In genomic region chr4:6705638-6706037, GRCh38 we compare ENCODE assay signal across 23 cellular contexts. TPM values are rescaled to one million over a fixed set of nuclear protein-coding genes. Genes with fewer than 3 reads are reported as not detected.
A peak's percentile ranks its signal among the peaks of the same experiment; 100 is the strongest.
DNase-seq lines count a peak whose midpoint lies in the region; ATAC-seq, FAIRE-seq and TF ChIP-seq lines count a peak whose summit lies in the region.
"Had no signal": no experiment of that assay in that cellular context is flagged by ENCODE, and none has a peak within 500 bp of the region (broad histone marks: within the 10 kb centered on the region; RNA-seq: fewer than 3 reads in every experiment).

No MANE protein-coding gene starts in this region.

- ATAC-seq in activated CD4-positive, alpha-beta T cell treated with anti-CD3 and anti-CD28 coated beads for 36 hours: peak; percentile 51
- no peak for ATAC-seq in CD4-positive, CD25-positive, alpha-beta regulatory T cell (ENCODE audit: low read depth in 2 of 2)
- no peak for ATAC-seq in naive thymus-derived CD8-positive, alpha-beta T cell
- ATAC-seq in stimulated activated naive B cell treated with anti-CD40 and anti-IgM and Interleukin-4, amounts not matched to agents 10 μg/mL and 1 μg/mL and 100 μg/mL, for 72 hours (replicated peaks): no peak
- ATAC-seq: A549, SK-N-SH treated with all-trans-retinoic acid at 6 μM for 48 hours had no signal

- no peak for FAIRE-seq in D721Med (lab: Jason Lieb, UNC)
- FAIRE-seq: A549 had no signal

- H3K4me3 Mint-ChIP-seq in activated CD4-positive, alpha-beta T cell treated with anti-CD3 and anti-CD28 coated beads for 36 hours: peak overlapping the region; percentile 7
- H3K4me3 Mint-ChIP-seq in CD4-positive, CD25-positive, alpha-beta regulatory T cell: peak overlapping the region in 2 of 4 donors; percentile 31 to 94
- peak overlapping the region; percentile 5 for H3K4me3 Mint-ChIP-seq in activated T-helper 1 cell treated with anti-CD3 and anti-CD28 coated beads, Interleukin-12 subunit alpha, Interleukin-12 subunit beta, Interleukin-2, Interleukin-4 antibody, amounts not matched to agents 30 ng/mL and 10 ng/mL and 1 ng/mL, durations not matched to agents 14 hours and 24 hours and 36 hours
- peak overlapping the region in 8 of 10 donors; percentile 43 to 100 (median 57) for H3K4me3 Mint-ChIP-seq in naive thymus-derived CD8-positive, alpha-beta T cell
- no peak overlapping the region for H3K4me3 Mint-ChIP-seq in stimulated activated naive B cell treated with anti-CD40 and anti-IgM and Interleukin-4, amounts not matched to agents 10 μg/mL and 1 μg/mL and 100 μg/mL, for 72 hours
- H3K4me3 Mint-ChIP-seq: B cell, HFFc6 had no signal

- H3K9me3 ChIP-seq in CD4-positive, CD25-positive, alpha-beta regulatory T cell (ENCODE audit: control insufficient read depth in 2 of 2, low read length in 2 of 2): no peaks in the 10 kb centered on the region

- POLR2A ChIA-PET in activated CD4-positive, alpha-beta T cell treated with anti-CD3 and anti-CD28 coated beads for 36 hours (lab: Charles Lee): interaction anchor here (0.6 to 5.3 kb wide), 2 partner anchors 31 to 62 kb away, joined by 7 to 42 read pairs; a partner anchor contains a TSS
- POLR2A ChIA-PET in naive thymus-derived CD8-positive, alpha-beta T cell (lab: Charles Lee): interaction anchor here (1.1 to 17.4 kb wide), 7 partner anchors 11 to 65 kb away, joined by 3 to 437 read pairs (median 48); partner anchors contain the start of genes MRFAP1 and S100P

- peaks cover 41% of the 10 kb centered on the region for H3K36me3 ChIP-seq in CD4-positive, CD25-positive, alpha-beta regulatory T cell (ENCODE audit: control insufficient read depth, insufficient read depth, low read length)
- H3K36me3 ChIP-seq: cardiac muscle cell had no signal

- DNase-seq in activated CD4-positive, alpha-beta T cell treated with anti-CD3 and anti-CD28 coated beads for 36 hours: peak; percentile 52
- DNase-seq in activated CD4-positive, alpha-beta T cell treated with anti-CD3 and anti-CD28 coated beads, Interleukin-2, amount 50 U/mL, for 1 hour: no peak
- DNase-seq in CD4-positive, CD25-positive, alpha-beta regulatory T cell: no peak
- no peak for DNase-seq in activated T-helper 1 cell treated with anti-CD3 and anti-CD28 coated beads, Interleukin-12 subunit alpha, Interleukin-12 subunit beta, Interleukin-2, Interleukin-4 antibody, amounts not matched to agents 30 ng/mL and 10 ng/mL and 1 ng/mL, durations not matched to agents 14 hours and 24 hours and 36 hours (ENCODE audit: low spot score)
- no peak for DNase-seq in naive thymus-derived CD8-positive, alpha-beta T cell
- DNase-seq in D721Med (ENCODE audit: insufficient read length, low spot score) (no peak), NCI-H69 (lab: John Stamatoyannopoulos, UW) (no peak)
- DNase-seq in stimulated activated naive B cell treated with anti-CD40 and anti-IgM and Interleukin-4, amounts not matched to agents 10 μg/mL and 1 μg/mL and 100 μg/mL, for 72 hours: no peak
- DNase-seq: dermis blood vessel endothelial cell, glutamatergic neuron, GM23248, HFFc6, KG1, kidney glomerular epithelial cell, mammary epithelial cell, MV-4-11, NCI-H187, NCI-H774, substantia nigra had no signal

- H3K4me1 Mint-ChIP-seq in activated CD4-positive, alpha-beta T cell treated with anti-CD3 and anti-CD28 coated beads for 36 hours: peaks cover 56% of the 10 kb centered on the region
- H3K4me1 Mint-ChIP-seq in CD4-positive, CD25-positive, alpha-beta regulatory T cell: peaks cover 43 to 82% (median 65%) of the 10 kb centered on the region in 4 donors
- H3K4me1 Mint-ChIP-seq in activated T-helper 1 cell treated with anti-CD3 and anti-CD28 coated beads, Interleukin-12 subunit alpha, Interleukin-12 subunit beta, Interleukin-2, Interleukin-4 antibody, amounts not matched to agents 30 ng/mL and 10 ng/mL and 1 ng/mL, durations not matched to agents 14 hours and 24 hours and 36 hours (ENCODE audit: low read depth): peaks cover 63% of the 10 kb centered on the region
- H3K4me1 Mint-ChIP-seq in naive thymus-derived CD8-positive, alpha-beta T cell: peaks cover 46 to 78% (median 73%) of the 10 kb centered on the region in 4 donors
- peaks cover 40 to 57% of the 10 kb centered on the region in 2 donors for H3K4me1 Mint-ChIP-seq in stimulated activated naive B cell treated with anti-CD40 and anti-IgM and Interleukin-4, amounts not matched to agents 10 μg/mL and 1 μg/mL and 100 μg/mL, for 72 hours

- H3K36me3 Mint-ChIP-seq in activated CD4-positive, alpha-beta T cell treated with anti-CD3 and anti-CD28 coated beads for 36 hours (ENCODE audit: low read depth): peaks cover 63% of the 10 kb centered on the region
- H3K36me3 Mint-ChIP-seq in CD4-positive, CD25-positive, alpha-beta regulatory T cell: peaks cover 54% of the 10 kb centered on the region
- peaks cover 56% of the 10 kb centered on the region for H3K36me3 Mint-ChIP-seq in activated T-helper 1 cell treated with anti-CD3 and anti-CD28 coated beads, Interleukin-12 subunit alpha, Interleukin-12 subunit beta, Interleukin-2, Interleukin-4 antibody, amounts not matched to agents 30 ng/mL and 10 ng/mL and 1 ng/mL, durations not matched to agents 14 hours and 24 hours and 36 hours (ENCODE audit: low read depth)
- peaks cover 25 to 82% (median 38%) of the 10 kb centered on the region in 3 donors for H3K36me3 Mint-ChIP-seq in naive thymus-derived CD8-positive, alpha-beta T cell
- H3K36me3 Mint-ChIP-seq in stimulated activated naive B cell treated with anti-CD40 and anti-IgM and Interleukin-4, amounts not matched to agents 10 μg/mL and 1 μg/mL and 100 μg/mL, for 72 hours: peaks cover 48 to 62% of the 10 kb centered on the region in 2 donors

- H3K9me3 Mint-ChIP-seq in activated CD4-positive, alpha-beta T cell treated with anti-CD3 and anti-CD28 coated beads for 36 hours (ENCODE audit: low read depth): peaks cover 1% of the 10 kb centered on the region
- peaks cover 0 to 5% (median 0%) of the 10 kb centered on the region in 7 donors for H3K9me3 Mint-ChIP-seq in CD4-positive, CD25-positive, alpha-beta regulatory T cell
- H3K9me3 Mint-ChIP-seq in activated T-helper 1 cell treated with anti-CD3 and anti-CD28 coated beads, Interleukin-12 subunit alpha, Interleukin-12 subunit beta, Interleukin-2, Interleukin-4 antibody, amounts not matched to agents 30 ng/mL and 10 ng/mL and 1 ng/mL, durations not matched to agents 14 hours and 24 hours and 36 hours: peaks cover under 1% of the 10 kb centered on the region
- H3K9me3 Mint-ChIP-seq in naive thymus-derived CD8-positive, alpha-beta T cell: no peaks in the 10 kb centered on the region
- H3K9me3 Mint-ChIP-seq in stimulated activated naive B cell treated with anti-CD40 and anti-IgM and Interleukin-4, amounts not matched to agents 10 μg/mL and 1 μg/mL and 100 μg/mL, for 72 hours: peaks cover under 1 to 5% of the 10 kb centered on the region in 2 donors

- intact Hi-C loops in activated CD4-positive, alpha-beta T cell treated with anti-CD3 and anti-CD28 coated beads for 36 hours (cut with DNase I, micrococcal nuclease): loop anchor here in 1 of 2 experiments (2.0 kb wide), 1 partner anchor 17 kb away; no protein-coding TSS in a partner anchor
- intact Hi-C loops in activated T-helper 1 cell treated with anti-CD3 and anti-CD28 coated beads, Interleukin-12 subunit alpha, Interleukin-12 subunit beta, Interleukin-2, Interleukin-4 antibody, amounts not matched to agents 30 ng/mL and 10 ng/mL and 1 ng/mL, durations not matched to agents 14 hours and 24 hours and 36 hours (cut with micrococcal nuclease): loop anchor here (10.0 kb wide), 1 partner anchor 1259 kb away; no protein-coding TSS in a partner anchor

- H3K27me3 ChIP-seq in CD4-positive, CD25-positive, alpha-beta regulatory T cell (ENCODE audit: control insufficient read depth, insufficient read depth, low read length): no peaks in the 10 kb centered on the region
- H3K27me3 ChIP-seq: cardiac muscle cell had no signal

- H3K4me3 ChIP-seq in CD4-positive, CD25-positive, alpha-beta regulatory T cell (ENCODE audit: low read depth, low read length): peak overlapping the region; percentile 87
- H3K4me3 ChIP-seq: A549, cardiac muscle cell, GM23248 had no signal

- CTCF ChIA-PET in activated CD4-positive, alpha-beta T cell treated with anti-CD3 and anti-CD28 coated beads for 36 hours (lab: Charles Lee): interaction anchor here (1.0 to 7.1 kb wide), 6 partner anchors 12 to 387 kb away, joined by 3 to 39 read pairs (median 6); partner anchors contain the start of genes BLOC1S4 and S100P

- peaks cover 56% of the 10 kb centered on the region for H3K4me1 ChIP-seq in CD4-positive, CD25-positive, alpha-beta regulatory T cell (ENCODE audit: control insufficient read depth, insufficient read depth, low read length, poor library complexity, severe bottlenecking)
- H3K4me1 ChIP-seq: A549 had no signal

- peak overlapping the region; percentile 83 for H3K27ac Mint-ChIP-seq in activated CD4-positive, alpha-beta T cell treated with anti-CD3 and anti-CD28 coated beads for 36 hours
- no peak overlapping the region for H3K27ac Mint-ChIP-seq in CD4-positive, CD25-positive, alpha-beta regulatory T cell
- peak overlapping the region; percentile 19 for H3K27ac Mint-ChIP-seq in activated T-helper 1 cell treated with anti-CD3 and anti-CD28 coated beads, Interleukin-12 subunit alpha, Interleukin-12 subunit beta, Interleukin-2, Interleukin-4 antibody, amounts not matched to agents 30 ng/mL and 10 ng/mL and 1 ng/mL, durations not matched to agents 14 hours and 24 hours and 36 hours
- peak overlapping the region in 6 of 10 donors; percentile 2 to 97 (median 18) for H3K27ac Mint-ChIP-seq in naive thymus-derived CD8-positive, alpha-beta T cell
- no peak overlapping the region for H3K27ac Mint-ChIP-seq in stimulated activated naive B cell treated with anti-CD40 and anti-IgM and Interleukin-4, amounts not matched to agents 10 μg/mL and 1 μg/mL and 100 μg/mL, for 72 hours
- H3K27ac Mint-ChIP-seq: B cell, HFFc6 had no signal

- no peak for TF ChIP-seq CTCF in D721Med (IDR thresholded peaks at IDR 0.05; ENCODE audit: insufficient read depth, missing control alignments)

- H3K27ac ChIP-seq in CD4-positive, CD25-positive, alpha-beta regulatory T cell (ENCODE audit: insufficient read depth, low read length, poor library complexity, severe bottlenecking): no peak overlapping the region
- H3K27ac ChIP-seq: A549, cardiac muscle cell, GM23248 had no signal

- no peaks in the 10 kb centered on the region for H3K27me3 Mint-ChIP-seq in activated CD4-positive, alpha-beta T cell treated with anti-CD3 and anti-CD28 coated beads for 36 hours
- peaks cover 9% of the 10 kb centered on the region for H3K27me3 Mint-ChIP-seq in CD4-positive, CD25-positive, alpha-beta regulatory T cell
- H3K27me3 Mint-ChIP-seq in activated T-helper 1 cell treated with anti-CD3 and anti-CD28 coated beads, Interleukin-12 subunit alpha, Interleukin-12 subunit beta, Interleukin-2, Interleukin-4 antibody, amounts not matched to agents 30 ng/mL and 10 ng/mL and 1 ng/mL, durations not matched to agents 14 hours and 24 hours and 36 hours (ENCODE audit: insufficient read depth): no peaks in the 10 kb centered on the region
- no peaks in the 10 kb centered on the region for H3K27me3 Mint-ChIP-seq in naive thymus-derived CD8-positive, alpha-beta T cell
- H3K27me3 Mint-ChIP-seq in stimulated activated naive B cell treated with anti-CD40 and anti-IgM and Interleukin-4, amounts not matched to agents 10 μg/mL and 1 μg/mL and 100 μg/mL, for 72 hours: no peaks in the 10 kb centered on the region
- H3K27me3 Mint-ChIP-seq: B cell had no signal

RNA-seq across cellular contexts. Expression of gene MRFAP1L1, which starts 4.0 kb away (rescaled TPM):
- 10 to 100 TPM; 36.4 to 45.0 TPM for total RNA-seq in activated CD4-positive, alpha-beta T cell treated with anti-CD3 and anti-CD28 coated beads for 36 hours
- 32.6 TPM for total RNA-seq in CD4-positive, CD25-positive, alpha-beta regulatory T cell
- polyA plus RNA-seq in CD4-positive, CD25-positive, alpha-beta regulatory T cell: 100 to 1,000 TPM; 139 to 156 (median 150) TPM
- total RNA-seq in activated T-helper 1 cell treated with anti-CD3 and anti-CD28 coated beads, Interleukin-12 subunit alpha, Interleukin-12 subunit beta, Interleukin-2, Interleukin-4 antibody, amounts not matched to agents 30 ng/mL and 10 ng/mL and 1 ng/mL, durations not matched to agents 14 hours and 24 hours and 36 hours: 51.7 and 53.9 TPM in 2 replicates
- 100 to 1,000 TPM; 123 to 127 TPM for total RNA-seq in naive thymus-derived CD8-positive, alpha-beta T cell
- 100 to 1,000 TPM; 102 to 124 (median 105) TPM for polyA plus RNA-seq in naive thymus-derived CD8-positive, alpha-beta T cell

RNA-seq across cellular contexts. Expression of gene BLOC1S4, which starts 10.3 kb away (rescaled TPM):
- total RNA-seq in activated CD4-positive, alpha-beta T cell treated with anti-CD3 and anti-CD28 coated beads for 36 hours: 10 to 100 TPM; 10.1 to 16.7 TPM
- total RNA-seq in CD4-positive, CD25-positive, alpha-beta regulatory T cell: 27.5 TPM
- 100 to 1,000 TPM in 1 of 4 donors, 10 to 100 TPM in 3; 81.1 to 103 (median 94.8) TPM for polyA plus RNA-seq in CD4-positive, CD25-positive, alpha-beta regulatory T cell
- total RNA-seq in activated T-helper 1 cell treated with anti-CD3 and anti-CD28 coated beads, Interleukin-12 subunit alpha, Interleukin-12 subunit beta, Interleukin-2, Interleukin-4 antibody, amounts not matched to agents 30 ng/mL and 10 ng/mL and 1 ng/mL, durations not matched to agents 14 hours and 24 hours and 36 hours: 21.5 and 23.6 TPM in 2 replicates
- total RNA-seq in naive thymus-derived CD8-positive, alpha-beta T cell: 10 to 100 TPM; 38.7 to 40.0 TPM
- polyA plus RNA-seq in naive thymus-derived CD8-positive, alpha-beta T cell: 10 to 100 TPM; 65.8 to 81.6 (median 75.4) TPM

RNA-seq across cellular contexts. Expression of gene S100P, which starts 12.0 kb away (rescaled TPM):
- 1 to 10 TPM; 1.9 to 2.1 TPM for total RNA-seq in activated CD4-positive, alpha-beta T cell treated with anti-CD3 and anti-CD28 coated beads for 36 hours
- total RNA-seq in CD4-positive, CD25-positive, alpha-beta regulatory T cell: not detected
- 1 to 10 TPM in 3 of 4 donors, not detected in 1; 1.2 to 4.1 (median 1.5) TPM for polyA plus RNA-seq in CD4-positive, CD25-positive, alpha-beta regulatory T cell
- 1.7 and 1.9 TPM in 2 replicates for total RNA-seq in activated T-helper 1 cell treated with anti-CD3 and anti-CD28 coated beads, Interleukin-12 subunit alpha, Interleukin-12 subunit beta, Interleukin-2, Interleukin-4 antibody, amounts not matched to agents 30 ng/mL and 10 ng/mL and 1 ng/mL, durations not matched to agents 14 hours and 24 hours and 36 hours
- 1 to 10 TPM in 1 of 2 experiments, under 1 TPM in 1; 0.39 to 3.0 TPM for total RNA-seq in naive thymus-derived CD8-positive, alpha-beta T cell
- 1 to 10 TPM in 1 of 3 donors, not detected in 2; 3.2 TPM for polyA plus RNA-seq in naive thymus-derived CD8-positive, alpha-beta T cell
- total RNA-seq: B cell, cardiac muscle cell, dermis blood vessel endothelial cell, GM23248, HFFc6 had no signal
- polyA plus RNA-seq: cardiac muscle cell had no signal

Comparison
In these comparisons a context has a peak if more than half of its experiments do, and no peak if none do; other contexts are left out.
1. H3K27ac Mint-ChIP-seq: peak in activated CD4-positive, alpha-beta T cell treated with anti-CD3 and anti-CD28 coated beads for 36 hours (single experiment), activated T-helper 1 cell treated with anti-CD3 and anti-CD28 coated beads, Interleukin-12 subunit alpha, Interleukin-12 subunit beta, Interleukin-2, Interleukin-4 antibody, amounts not matched to agents 30 ng/mL and 10 ng/mL and 1 ng/mL, durations not matched to agents 14 hours and 24 hours and 36 hours (single experiment) and naive thymus-derived CD8-positive, alpha-beta T cell (6 of 10); none in CD4-positive, CD25-positive, alpha-beta regulatory T cell (0 of 3) and stimulated activated naive B cell treated with anti-CD40 and anti-IgM and Interleukin-4, amounts not matched to agents 10 μg/mL and 1 μg/mL and 100 μg/mL, for 72 hours (single experiment).
2. H3K4me3 Mint-ChIP-seq: peak in activated CD4-positive, alpha-beta T cell treated with anti-CD3 and anti-CD28 coated beads for 36 hours (single experiment), activated T-helper 1 cell treated with anti-CD3 and anti-CD28 coated beads, Interleukin-12 subunit alpha, Interleukin-12 subunit beta, Interleukin-2, Interleukin-4 antibody, amounts not matched to agents 30 ng/mL and 10 ng/mL and 1 ng/mL, durations not matched to agents 14 hours and 24 hours and 36 hours (single experiment) and naive thymus-derived CD8-positive, alpha-beta T cell (8 of 10); none in stimulated activated naive B cell treated with anti-CD40 and anti-IgM and Interleukin-4, amounts not matched to agents 10 μg/mL and 1 μg/mL and 100 μg/mL, for 72 hours (0 of 2).